Comparison of ENCODE assay signal across 12 cellular contexts in the genomic region with DNA sequence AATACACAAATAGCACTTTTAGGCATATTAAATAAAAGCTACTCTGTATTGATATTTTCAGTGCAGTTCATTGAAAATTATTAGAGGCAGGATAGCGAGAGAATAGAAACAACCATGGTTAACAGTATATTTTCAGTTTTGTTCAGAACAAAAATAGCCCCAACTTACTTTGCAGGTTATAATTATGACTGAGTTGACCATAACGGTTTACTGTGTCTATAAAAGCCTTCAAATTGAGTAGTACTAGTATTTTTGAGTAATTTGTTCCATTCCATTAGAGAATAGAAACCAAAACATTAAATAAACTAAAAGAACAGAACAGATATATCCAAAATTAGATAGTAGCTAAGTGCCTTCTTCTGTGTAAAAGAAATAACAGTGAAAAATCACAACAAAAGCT.
DNase-seq lines count a peak whose midpoint lies in the region; ATAC-seq and TF ChIP-seq lines count a peak whose summit lies in the region.
"Had no signal": no experiment of that assay in that cellular context is flagged by ENCODE, and none has a peak within 500 bp of the region (broad histone marks: within the 10 kb centered on the region; RNA-seq: fewer than 3 reads in every experiment).

No MANE protein-coding gene starts in this region.

- no peak for TF ChIP-seq CTCF in vagina (IDR thresholded peaks at IDR 0.05)

- no peak overlapping the region for H3K27ac ChIP-seq in vagina
- H3K27ac ChIP-seq: BLaER1, stomach had no signal

- H3K4me1 ChIP-seq in vagina: no peaks in the 10 kb centered on the region
- H3K4me1 ChIP-seq: BLaER1, stomach had no signal

- DNase-seq in NCI-H1694 (lab: John Stamatoyannopoulos, UW) (no peak), pons (ENCODE audit: low spot score) (no peak), NCI-H1436 (lab: John Stamatoyannopoulos, UW) (no peak), vagina (ENCODE audit: extremely low spot score in 2 of 2) (no peak)
- DNase-seq: immature natural killer cell; stimulated activated CD4-positive, alpha-beta T cell treated with anti-CD3 and anti-CD28 coated beads, Interleukin-4, amount 100 ng/mL, for 24 hours; stomach had no signal

- H3K36me3 ChIP-seq in vagina: no peaks in the 10 kb centered on the region
- H3K36me3 ChIP-seq: BLaER1, stomach had no signal

- H3K4me3 ChIP-seq in vagina: no peak overlapping the region
- H3K4me3 ChIP-seq: BLaER1, stomach had no signal

- H3K9me3 ChIP-seq in vagina: no peaks in the 10 kb centered on the region
- H3K9me3 ChIP-seq: BLaER1, stomach had no signal

- ATAC-seq in GM18868 (IDR thresholded peaks at IDR 0.05; ENCODE audit: unreplicated experiment): peak; percentile 85
- ATAC-seq in GM21529 (IDR thresholded peaks at IDR 0.05; ENCODE audit: unreplicated experiment): peak; percentile 75
- ATAC-seq in HG02973 (IDR thresholded peaks at IDR 0.05; ENCODE audit: unreplicated experiment): peak; percentile 57
- ATAC-seq in HG03565 (IDR thresholded peaks at IDR 0.05; ENCODE audit: unreplicated experiment): peak; percentile 89

- intact Hi-C loops in vagina (cut with DNase I): no loop called here

- no peak for TF ChIP-seq POLR2A in vagina (IDR thresholded peaks at IDR 0.05)

- H3K27me3 ChIP-seq in vagina: no peaks in the 10 kb centered on the region
- H3K27me3 ChIP-seq: BLaER1, stomach had no signal
